In genomic region chr11:8926236-8926635, GRCh38 we compare ENCODE assay signal across 41 cellular contexts. TPM values are rescaled to one million over a fixed set of nuclear protein-coding genes. Genes with fewer than 3 reads are reported as not detected.
"Had no signal": no experiment of that assay in that cellular context is flagged by ENCODE, and none has a peak within 500 bp of the region (broad histone marks: within the 10 kb centered on the region; RNA-seq: fewer than 3 reads in every experiment).

No MANE protein-coding gene starts in this region.

- H3K27me3 ChIP-seq: adrenal gland, ascending aorta, body of pancreas, brain microvascular endothelial cell, cardiac muscle cell had no signal

- H3K9me3 Mint-ChIP-seq: activated naive CD4-positive, alpha-beta T cell treated with anti-CD3 and anti-CD28 coated beads for 36 hours; activated naive CD4-positive, alpha-beta T cell treated with anti-CD3 and anti-CD28 coated beads, Interleukin-2, amount 50 U/mL, for 24 hours; activated naive CD4-positive, alpha-beta T cell treated with anti-CD3 and anti-CD28 coated beads, Interleukin-2, amount 50 U/mL, for 72 hours; activated naive CD8-positive, alpha-beta T cell treated with anti-CD3 and anti-CD28 coated beads for 36 hours; activated naive CD8-positive, alpha-beta T cell treated with anti-CD3 and anti-CD28 coated beads, Interleukin-2, amount 10 ng/mL, durations not matched to agents 7 days and 5 days; activated naive CD8-positive, alpha-beta T cell treated with anti-CD3 and anti-CD28 coated beads, Interleukin-2, amount 50 U/mL, for 24 hours; activated T-cell treated with anti-CD3 and anti-CD28 coated beads, Interleukin-2, amount 50 U/mL, for 24 hours; activated T-cell treated with anti-CD3 and anti-CD28 coated beads, Interleukin-2, amount 50 U/mL, for 4 hours; activated T-cell treated with anti-CD3 and anti-CD28 coated beads, Interleukin-2, amount 50 U/mL, for 72 hours; activated T-helper 1 cell treated with anti-CD3 and anti-CD28 coated beads, Interleukin-12 subunit alpha, Interleukin-12 subunit beta, Interleukin-2, Interleukin-4 antibody, amounts not matched to agents 30 ng/mL and 10 ng/mL and 1 ng/mL, durations not matched to agents 14 hours and 24 hours and 36 hours; activated T-helper 17 cell treated with anti-CD3 and anti-CD28 coated beads, Interleukin-2, amount 50 U/mL, for 72 hours; activated T-helper 2 cell treated with anti-CD3 and anti-CD28 coated beads, Interferon-gamma antibody, Interleukin-2, Interleukin-4, amounts not matched to agents 10 μg/mL and 5 μg/mL and 100 μg/mL, durations not matched to agents 14 hours and 24 hours and 36 hours; brain; central memory CD8-positive, alpha-beta T cell had no signal

- H3K4me3 Mint-ChIP-seq: activated naive CD4-positive, alpha-beta T cell treated with anti-CD3 and anti-CD28 coated beads for 36 hours; activated naive CD4-positive, alpha-beta T cell treated with anti-CD3 and anti-CD28 coated beads, Interleukin-2, amount 50 U/mL, for 24 hours; activated naive CD8-positive, alpha-beta T cell; activated naive CD8-positive, alpha-beta T cell treated with anti-CD3 and anti-CD28 coated beads for 36 hours; activated naive CD8-positive, alpha-beta T cell treated with anti-CD3 and anti-CD28 coated beads, Interleukin-2, amount 10 ng/mL, durations not matched to agents 7 days and 5 days; activated naive CD8-positive, alpha-beta T cell treated with anti-CD3 and anti-CD28 coated beads, Interleukin-2, amount 50 U/mL, for 24 hours; activated T-cell treated with anti-CD3 and anti-CD28 coated beads, Interleukin-2, amount 50 U/mL, for 24 hours; activated T-cell treated with anti-CD3 and anti-CD28 coated beads, Interleukin-2, amount 50 U/mL, for 4 hours; activated T-cell treated with anti-CD3 and anti-CD28 coated beads, Interleukin-2, amount 50 U/mL, for 72 hours; activated T-helper 1 cell treated with anti-CD3 and anti-CD28 coated beads, Interleukin-12 subunit alpha, Interleukin-12 subunit beta, Interleukin-2, Interleukin-4 antibody, amounts not matched to agents 30 ng/mL and 10 ng/mL and 1 ng/mL, durations not matched to agents 14 hours and 24 hours and 36 hours; activated T-helper 17 cell treated with anti-CD3 and anti-CD28 coated beads, Interleukin-2, amount 50 U/mL, for 72 hours; brain; central memory CD8-positive, alpha-beta T cell had no signal

- H3K27me3 Mint-ChIP-seq: activated naive CD4-positive, alpha-beta T cell treated with anti-CD3 and anti-CD28 coated beads, Interleukin-2, amount 50 U/mL, for 24 hours; activated naive CD8-positive, alpha-beta T cell; activated naive CD8-positive, alpha-beta T cell treated with anti-CD3 and anti-CD28 coated beads for 36 hours; activated naive CD8-positive, alpha-beta T cell treated with anti-CD3 and anti-CD28 coated beads, Interleukin-2, amount 10 ng/mL, durations not matched to agents 7 days and 5 days; activated naive CD8-positive, alpha-beta T cell treated with anti-CD3 and anti-CD28 coated beads, Interleukin-2, amount 50 U/mL, for 24 hours; activated T-cell treated with anti-CD3 and anti-CD28 coated beads, Interleukin-2, amount 50 U/mL, for 24 hours; activated T-helper 17 cell treated with anti-CD3 and anti-CD28 coated beads, Interleukin-2, amount 50 U/mL, for 72 hours; brain; central memory CD8-positive, alpha-beta T cell had no signal

- H3K4me1 ChIP-seq: adrenal gland, ascending aorta, body of pancreas had no signal

- ATAC-seq: activated naive CD4-positive, alpha-beta T cell treated with anti-CD3 and anti-CD28 coated beads, Interleukin-2, amount 50 U/mL, for 72 hours; activated naive CD8-positive, alpha-beta T cell treated with anti-CD3 and anti-CD28 coated beads, Interleukin-2, amount 50 U/mL, for 24 hours; activated T-cell treated with anti-CD3 and anti-CD28 coated beads, Interleukin-2, amount 50 U/mL, for 4 hours; activated T-cell treated with anti-CD3 and anti-CD28 coated beads, Interleukin-2, amount 50 U/mL, for 72 hours; activated T-helper 17 cell treated with anti-CD3 and anti-CD28 coated beads, Interleukin-2, amount 50 U/mL, for 72 hours; body of pancreas had no signal

- H3K9me3 ChIP-seq: adrenal gland, ascending aorta, body of pancreas had no signal

- H3K27ac Mint-ChIP-seq: activated naive CD4-positive, alpha-beta T cell treated with anti-CD3 and anti-CD28 coated beads for 36 hours; activated naive CD4-positive, alpha-beta T cell treated with anti-CD3 and anti-CD28 coated beads, Interleukin-2, amount 50 U/mL, for 24 hours; activated naive CD8-positive, alpha-beta T cell; activated naive CD8-positive, alpha-beta T cell treated with anti-CD3 and anti-CD28 coated beads for 36 hours; activated naive CD8-positive, alpha-beta T cell treated with anti-CD3 and anti-CD28 coated beads, Interleukin-2, amount 10 ng/mL, durations not matched to agents 7 days and 5 days; activated naive CD8-positive, alpha-beta T cell treated with anti-CD3 and anti-CD28 coated beads, Interleukin-2, amount 50 U/mL, for 24 hours; activated T-cell treated with anti-CD3 and anti-CD28 coated beads, Interleukin-2, amount 50 U/mL, for 24 hours; activated T-cell treated with anti-CD3 and anti-CD28 coated beads, Interleukin-2, amount 50 U/mL, for 72 hours; activated T-helper 1 cell treated with anti-CD3 and anti-CD28 coated beads, Interleukin-12 subunit alpha, Interleukin-12 subunit beta, Interleukin-2, Interleukin-4 antibody, amounts not matched to agents 30 ng/mL and 10 ng/mL and 1 ng/mL, durations not matched to agents 14 hours and 24 hours and 36 hours; activated T-helper 17 cell treated with anti-CD3 and anti-CD28 coated beads, Interleukin-2, amount 50 U/mL, for 72 hours; activated T-helper 2 cell treated with anti-CD3 and anti-CD28 coated beads, Interferon-gamma antibody, Interleukin-2, Interleukin-4, amounts not matched to agents 10 μg/mL and 5 μg/mL and 100 μg/mL, durations not matched to agents 14 hours and 24 hours and 36 hours; brain had no signal

- H3K36me3 Mint-ChIP-seq: activated naive CD4-positive, alpha-beta T cell treated with anti-CD3 and anti-CD28 coated beads, Interleukin-2, amount 50 U/mL, for 24 hours had no signal

- H3K4me3 ChIP-seq: adrenal gland, ascending aorta, body of pancreas, cardiac muscle cell had no signal

- DNase-seq: activated effector memory CD4-positive, alpha-beta T cell treated with anti-CD3 and anti-CD28 coated beads, Interleukin-2, amount 50 U/mL, for 16 hours; activated effector memory CD4-positive, alpha-beta T cell treated with Interleukin-2 at 50 U/mL for 16 hours; activated gamma-delta T cell; activated gamma-delta T cell treated with Interleukin-2 at 50 U/mL for 16 hours; activated naive CD4-positive, alpha-beta T cell; activated naive CD4-positive, alpha-beta T cell treated with anti-CD3 and anti-CD28 coated beads for 36 hours; activated naive CD4-positive, alpha-beta T cell treated with anti-CD3 and anti-CD28 coated beads, Interleukin-2, amount 50 U/mL, for 16 hours; activated naive CD4-positive, alpha-beta T cell treated with Interleukin-2 at 50 U/mL for 16 hours; activated naive CD8-positive, alpha-beta T cell treated with anti-CD3 and anti-CD28 coated beads for 36 hours; activated naive CD8-positive, alpha-beta T cell treated with anti-CD3 and anti-CD28 coated beads, Interleukin-2, amount 10 ng/mL, durations not matched to agents 7 days and 5 days; activated naive CD8-positive, alpha-beta T cell treated with anti-CD3 and anti-CD28 coated beads, Interleukin-2, amount 50 U/mL, for 24 hours; activated T-cell treated with anti-CD3 and anti-CD28 coated beads for 4 hours; activated T-cell treated with anti-CD3 and anti-CD28 coated beads, Interleukin-2, amount 50 U/mL, for 1 hour; activated T-cell treated with anti-CD3 and anti-CD28 coated beads, Interleukin-2, amount 50 U/mL, for 24 hours; activated T-cell treated with anti-CD3 and anti-CD28 coated beads, Interleukin-2, amount 50 U/mL, for 4 hours; activated T-cell treated with anti-CD3 and anti-CD28 coated beads, Interleukin-2, amount 50 U/mL, for 48 hours; activated T-cell treated with anti-CD3 and anti-CD28 coated beads, Interleukin-2, amount 50 U/mL, for 72 hours; adrenal gland; amniotic stem cell; amygdala; anterior cingulate cortex; aorta; body of pancreas; brain microvascular endothelial cell; caudate nucleus; central memory CD4-positive, alpha-beta T cell; cerebellar nuclear complex had no signal

- H3K27ac ChIP-seq: adrenal gland, ascending aorta, body of pancreas, brain microvascular endothelial cell, cardiac muscle cell had no signal

- H3K4me1 Mint-ChIP-seq: activated naive CD4-positive, alpha-beta T cell treated with anti-CD3 and anti-CD28 coated beads, Interleukin-2, amount 50 U/mL, for 24 hours; activated naive CD8-positive, alpha-beta T cell treated with anti-CD3 and anti-CD28 coated beads for 36 hours; activated naive CD8-positive, alpha-beta T cell treated with anti-CD3 and anti-CD28 coated beads, Interleukin-2, amount 10 ng/mL, durations not matched to agents 7 days and 5 days; activated naive CD8-positive, alpha-beta T cell treated with anti-CD3 and anti-CD28 coated beads, Interleukin-2, amount 50 U/mL, for 24 hours; activated T-helper 17 cell treated with anti-CD3 and anti-CD28 coated beads, Interleukin-2, amount 50 U/mL, for 72 hours; brain; central memory CD8-positive, alpha-beta T cell had no signal

RNA-seq across cellular contexts. Expression of gene C11orf16, which starts 6.5 kb away (rescaled TPM):
- total RNA-seq: activated naive CD4-positive, alpha-beta T cell treated with anti-CD3 and anti-CD28 coated beads for 36 hours; activated naive CD4-positive, alpha-beta T cell treated with anti-CD3 and anti-CD28 coated beads, Interleukin-2, amount 50 U/mL, for 72 hours; activated naive CD8-positive, alpha-beta T cell treated with anti-CD3 and anti-CD28 coated beads for 36 hours; activated naive CD8-positive, alpha-beta T cell treated with anti-CD3 and anti-CD28 coated beads, Interleukin-2, amount 10 ng/mL, durations not matched to agents 7 days and 5 days; activated T-cell treated with anti-CD3 and anti-CD28 coated beads, Interleukin-2, amount 50 U/mL, for 4 hours; activated T-cell treated with anti-CD3 and anti-CD28 coated beads, Interleukin-2, amount 50 U/mL, for 72 hours; activated T-helper 1 cell treated with anti-CD3 and anti-CD28 coated beads, Interleukin-12 subunit alpha, Interleukin-12 subunit beta, Interleukin-2, Interleukin-4 antibody, amounts not matched to agents 30 ng/mL and 10 ng/mL and 1 ng/mL, durations not matched to agents 14 hours and 24 hours and 36 hours; activated T-helper 17 cell treated with anti-CD3 and anti-CD28 coated beads, Interleukin-2, amount 50 U/mL, for 72 hours; activated T-helper 2 cell treated with anti-CD3 and anti-CD28 coated beads, Interferon-gamma antibody, Interleukin-2, Interleukin-4, amounts not matched to agents 10 μg/mL and 5 μg/mL and 100 μg/mL, durations not matched to agents 14 hours and 24 hours and 36 hours; adrenal gland; aorta; ascending aorta; astrocyte; body of pancreas; bronchial epithelial cell; cardiac muscle cell; cardiac septum; cerebellum had no signal

RNA-seq across cellular contexts. Expression of gene ASCL3, which starts 16.6 kb away (rescaled TPM):
- total RNA-seq: activated naive CD4-positive, alpha-beta T cell treated with anti-CD3 and anti-CD28 coated beads for 36 hours; activated naive CD4-positive, alpha-beta T cell treated with anti-CD3 and anti-CD28 coated beads, Interleukin-2, amount 50 U/mL, for 72 hours; activated naive CD8-positive, alpha-beta T cell treated with anti-CD3 and anti-CD28 coated beads for 36 hours; activated naive CD8-positive, alpha-beta T cell treated with anti-CD3 and anti-CD28 coated beads, Interleukin-2, amount 10 ng/mL, durations not matched to agents 7 days and 5 days; activated T-cell treated with anti-CD3 and anti-CD28 coated beads, Interleukin-2, amount 50 U/mL, for 4 hours; activated T-cell treated with anti-CD3 and anti-CD28 coated beads, Interleukin-2, amount 50 U/mL, for 72 hours; activated T-helper 1 cell treated with anti-CD3 and anti-CD28 coated beads, Interleukin-12 subunit alpha, Interleukin-12 subunit beta, Interleukin-2, Interleukin-4 antibody, amounts not matched to agents 30 ng/mL and 10 ng/mL and 1 ng/mL, durations not matched to agents 14 hours and 24 hours and 36 hours; activated T-helper 17 cell treated with anti-CD3 and anti-CD28 coated beads, Interleukin-2, amount 50 U/mL, for 72 hours; activated T-helper 2 cell treated with anti-CD3 and anti-CD28 coated beads, Interferon-gamma antibody, Interleukin-2, Interleukin-4, amounts not matched to agents 10 μg/mL and 5 μg/mL and 100 μg/mL, durations not matched to agents 14 hours and 24 hours and 36 hours; adrenal gland; aorta; ascending aorta; astrocyte; body of pancreas; bronchial epithelial cell; cardiac muscle cell; cardiac septum; cerebellum had no signal
